Comparison of ENCODE assay signal across 14 cellular contexts in the genomic region with DNA sequence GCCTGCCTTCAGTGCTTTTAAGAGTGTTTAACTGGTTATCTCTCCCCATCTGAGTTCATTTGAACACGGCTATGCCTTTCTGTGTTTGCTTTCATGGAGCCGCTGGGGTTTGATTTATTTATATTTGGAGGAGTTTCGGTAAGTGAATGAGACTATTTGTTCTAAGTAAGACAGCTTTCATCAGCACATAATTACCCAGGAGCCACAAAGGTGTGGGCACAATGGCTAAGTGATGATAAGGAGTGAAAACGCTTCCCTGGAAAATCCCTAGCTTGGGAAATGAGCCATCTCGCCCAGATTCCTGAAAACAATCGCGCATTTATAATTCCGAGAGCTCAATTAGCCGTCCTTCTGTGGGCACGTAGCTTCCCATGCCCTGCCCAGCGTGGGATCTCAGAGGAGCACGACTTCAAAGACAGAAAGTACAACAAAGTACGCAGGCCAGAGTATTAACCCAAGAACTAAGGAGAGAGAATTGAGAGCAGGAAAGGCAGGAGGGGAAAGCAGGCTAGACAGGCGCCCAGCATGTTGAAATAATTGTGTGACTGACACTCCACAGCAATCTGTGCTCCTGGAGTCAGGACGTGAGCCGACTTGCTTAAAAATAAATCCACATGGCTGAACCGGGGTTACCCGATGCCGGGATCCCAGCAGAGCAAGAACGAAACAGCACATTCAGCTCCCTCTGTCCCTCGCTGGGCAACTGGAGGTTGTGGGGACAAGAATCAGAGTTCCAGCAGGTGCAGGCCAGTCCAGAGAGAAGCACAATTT.
DNase-seq lines count a peak whose midpoint lies in the region; ATAC-seq, FAIRE-seq and TF ChIP-seq lines count a peak whose summit lies in the region.
"Had no signal": no experiment of that assay in that cellular context is flagged by ENCODE, and none has a peak within 500 bp of the region (broad histone marks: within the 10 kb centered on the region; RNA-seq: fewer than 3 reads in every experiment).

No MANE protein-coding gene starts in this region.

- H4K5ac ChIP-seq in mesendoderm (ENCODE audit: low read length) = no peak overlapping the region

- H3K9ac ChIP-seq in mesendoderm (ENCODE audit: low read length) = no peak overlapping the region

- intact Hi-C loops in transverse colon (cut with DNase I; ENCODE audit: low total_unique reads) = no loop called here

- no peak for TF ChIP-seq POLR2A in transverse colon (IDR thresholded peaks at IDR 0.05)

- in situ Hi-C loops in transverse colon (cut with MboI; ENCODE audit: low pct_ligation_motif_present in 1 of 4, low pct_unique_long_range_greater_than_20kb in 1 of 4, low sequenced_read_pairs in 3 of 4) = no loop called here

- no peak overlapping the region for H4K8ac ChIP-seq in mesendoderm (ENCODE audit: low read depth, low read length)

- peak overlapping the region; percentile 84 for H3K27ac ChIP-seq in epithelial cell of prostate
- peak overlapping the region; percentile 7 for H3K27ac ChIP-seq in mesendoderm (ENCODE audit: low read depth, low read length)
- H3K27ac ChIP-seq in transverse colon = peak overlapping the region in 3 of 4 donors; percentile 25 to 54 (median 45)
- H3K27ac ChIP-seq: ascending aorta had no signal

- H3K79me1 ChIP-seq in mesendoderm (ENCODE audit: low read length) = no peaks in the 10 kb centered on the region

- no peak for ATAC-seq in HG02759 (IDR thresholded peaks at IDR 0.05; ENCODE audit: unreplicated experiment)
- ATAC-seq in HG02884 (IDR thresholded peaks at IDR 0.05; ENCODE audit: unreplicated experiment) = no peak
- ATAC-seq: activated CD8-positive, alpha-beta T cell treated with anti-CD3 and anti-CD28 coated beads, Interleukin-2, amount 10 ng/mL, durations not matched to agents 7 days and 5 days; stimulated activated naive CD8-positive, alpha-beta T cell treated with anti-CD3 and anti-CD28 coated beads, Interleukin-15, amount 100 ng/mL, for 72 hours had no signal

- no peak for TF ChIP-seq CTCF in transverse colon (IDR thresholded peaks at IDR 0.05)

- H2AK5ac ChIP-seq in mesendoderm (ENCODE audit: low read length) = peak overlapping the region; percentile 38

- H3K4me2 ChIP-seq in mesendoderm (ENCODE audit: low read length) = no peak overlapping the region

- no peak overlapping the region for H3K4ac ChIP-seq in mesendoderm (ENCODE audit: low read depth, low read length)

- TF ChIP-seq EP300 in transverse colon (IDR thresholded peaks at IDR 0.05; ENCODE audit: low read depth) = no peak

- peak overlapping the region; percentile 60 for H3K56ac ChIP-seq in mesendoderm (ENCODE audit: low read length)

- no CpG with 5 or more reads among the region's 21 CpGs for WGBS in mesendoderm (ENCODE audit: extremely low coverage, insufficient coverage, low lambda C conversion rate)
- 57 to 61% methylated on average over 9 to 21 of the region's 21 CpGs for WGBS in transverse colon (ENCODE audit: low coverage in 1 of 2), 2 donors

- DNase-seq in RCC 7860 (ENCODE audit: low spot score) (peak; percentile 49), epithelial cell of prostate (ENCODE audit: low read depth, low spot score) (peak; percentile 52), mesendoderm (peak; percentile 70), transverse colon (no peak), OCI-M2 (lab: John Stamatoyannopoulos, UW; ENCODE audit: unreplicated experiment) (no peak), NK-92 (lab: John Stamatoyannopoulos, UW; ENCODE audit: unreplicated experiment) (no peak)
- DNase-seq: activated CD8-positive, alpha-beta T cell treated with anti-CD3 and anti-CD28 coated beads, Interleukin-2, amount 10 ng/mL, durations not matched to agents 7 days and 5 days; NCI-H1417 treated with DMSO at 0.1 percent for 48 hours; SIG-M5; small intestine; stimulated activated naive CD8-positive, alpha-beta T cell treated with anti-CD3 and anti-CD28 coated beads, Interleukin-15, amount 100 ng/mL, for 72 hours had no signal

- no peak overlapping the region for H2BK15ac ChIP-seq in mesendoderm (replicated peaks; ENCODE audit: low read depth)

- H3K4me1 ChIP-seq in mesendoderm (ENCODE audit: control insufficient read depth, low read depth, low read length) (peaks cover 9% of the 10 kb centered on the region), transverse colon (peaks cover 0 to 14% (median 0%) of the 10 kb centered on the region in 4 donors)
- H3K4me1 ChIP-seq: ascending aorta had no signal

- no peak overlapping the region for H2BK120ac ChIP-seq in mesendoderm (ENCODE audit: low read depth, low read length)

- H3K79me2 ChIP-seq in mesendoderm (ENCODE audit: control insufficient read depth, insufficient read depth, low read length) = no peaks in the 10 kb centered on the region

- H3K4me3 ChIP-seq in mesendoderm (ENCODE audit: low read length) (no peak overlapping the region), transverse colon (no peak overlapping the region)
- H3K4me3 ChIP-seq: ascending aorta had no signal

- H3K36me3 ChIP-seq in mesendoderm (ENCODE audit: control insufficient read depth, insufficient read depth, low read length) (no peaks in the 10 kb centered on the region), transverse colon (peaks cover 0 to 2% (median under 1%) of the 10 kb centered on the region in 4 donors)

- no peak overlapping the region for H3K23ac ChIP-seq in mesendoderm (ENCODE audit: low read length)

- H3K27me3 ChIP-seq in mesendoderm (ENCODE audit: insufficient read depth, low read length, poor library complexity) (no peaks in the 10 kb centered on the region), transverse colon (no peaks in the 10 kb centered on the region)
- H3K27me3 ChIP-seq: ascending aorta had no signal

- no peak overlapping the region for H3K18ac ChIP-seq in mesendoderm (ENCODE audit: low read length)

- no peak for FAIRE-seq in RCC 7860 (lab: Jason Lieb, UNC)
- FAIRE-seq: small intestine had no signal

- H3K9me3 ChIP-seq in transverse colon = peaks cover 0 to under 1% of the 10 kb centered on the region in 2 donors
- H3K9me3 ChIP-seq: ascending aorta had no signal

- peak overlapping the region; percentile 50 for H2BK5ac ChIP-seq in mesendoderm (ENCODE audit: low read length)

Comparison
In these comparisons a context has a peak if more than half of its experiments do, and no peak if none do; other contexts are left out.
1. DNase-seq: peak in RCC 7860 (single experiment), epithelial cell of prostate (single experiment) and mesendoderm (single experiment); none in transverse colon (single experiment), OCI-M2 (single experiment) and NK-92 (single experiment).
2. H3K27ac ChIP-seq: peak in every context shown above with its lines; median percentile 84 in epithelial cell of prostate; 45 in transverse colon; 7 in mesendoderm.